In the genomic region with DNA sequence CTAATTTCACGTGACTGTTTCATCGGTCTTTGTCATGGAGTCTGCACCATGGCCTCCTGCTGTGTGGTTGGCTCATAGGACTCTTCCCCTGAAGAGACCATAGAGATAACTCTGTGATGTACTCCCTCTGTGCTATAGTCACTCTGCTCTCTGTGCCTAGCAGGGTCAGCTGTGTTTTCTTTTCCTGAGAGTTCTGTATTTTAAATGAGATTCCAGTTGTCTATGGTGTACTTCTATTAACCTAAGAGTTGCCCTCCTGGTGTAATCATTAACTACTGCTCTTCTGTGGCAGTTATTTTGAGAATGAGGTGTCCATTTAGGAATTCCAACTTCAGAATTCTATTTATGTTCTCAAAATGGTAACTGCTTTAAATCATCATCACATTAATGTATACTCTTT, we compare ENCODE assay signal across 23 cellular contexts.
DNase-seq lines count a peak whose midpoint lies in the region; ATAC-seq lines count a peak whose summit lies in the region.
"Had no signal": no experiment of that assay in that cellular context is flagged by ENCODE, and none has a peak within 500 bp of the region (broad histone marks: within the 10 kb centered on the region; RNA-seq: fewer than 3 reads in every experiment).

No MANE protein-coding gene starts in this region.

- no peak overlapping the region for H3K4me3 ChIP-seq in mesenchymal stem cell (ENCODE audit: insufficient read depth in 1 of 2, low read depth in 1 of 2, low read length in 2 of 2)
- H3K4me3 ChIP-seq: GM12878, SJCRH30 had no signal

- no peak overlapping the region for H3K9ac ChIP-seq in mesenchymal stem cell (ENCODE audit: low read length)

- H3K27me3 ChIP-seq in mesenchymal stem cell (ENCODE audit: control insufficient read depth in 1 of 2, insufficient read depth in 1 of 2, low read length in 2 of 2): no peaks in the 10 kb centered on the region
- H3K27me3 ChIP-seq: SJCRH30 had no signal

- no peak overlapping the region for H3K18ac ChIP-seq in mesenchymal stem cell (ENCODE audit: low read depth in 1 of 2, low read length in 2 of 2)

- WGBS in mesenchymal stem cell: 62% methylated on average over 2 of the region's 2 CpGs

- H3K9me3 Mint-ChIP-seq in activated T-cell treated with anti-CD3 and anti-CD28 coated beads, Interleukin-2, amount 50 U/mL, for 72 hours: peaks cover 2 to 5% of the 10 kb centered on the region in 2 donors

- no peak overlapping the region for H4K91ac ChIP-seq in mesenchymal stem cell (ENCODE audit: low read length)

- H4K8ac ChIP-seq in mesenchymal stem cell (ENCODE audit: low read length): no peak overlapping the region

- peaks cover 2% of the 10 kb centered on the region for H3K4me1 ChIP-seq in mesenchymal stem cell (ENCODE audit: control insufficient read depth, insufficient read depth, low read depth, low read length)
- H3K4me1 ChIP-seq: SJCRH30 had no signal

- ATAC-seq in sciatic nerve (no peak), GM19455 (IDR thresholded peaks at IDR 0.05; ENCODE audit: unreplicated experiment) (no peak)
- no peak for ATAC-seq in activated T-cell treated with anti-CD3 and anti-CD28 coated beads, Interleukin-2, amount 50 U/mL, for 72 hours (replicated peaks in 1 of 2)
- ATAC-seq: GM12878 had no signal

- no peak overlapping the region for H2AFZ ChIP-seq in mesenchymal stem cell (ENCODE audit: low read depth, low read length)

- H3K4me3 Mint-ChIP-seq in activated T-cell treated with anti-CD3 and anti-CD28 coated beads, Interleukin-2, amount 50 U/mL, for 72 hours: no peak overlapping the region
- H3K4me3 Mint-ChIP-seq: HFFc6 had no signal

- no peak overlapping the region for H2BK15ac ChIP-seq in mesenchymal stem cell (ENCODE audit: low read depth, poor library complexity, severe bottlenecking)

- DNase-seq in A172 (ENCODE audit: low spot score) (peak; percentile 5), HuH-7.5 (ENCODE audit: low spot score) (peak; percentile 7), glomerular visceral epithelial cell (ENCODE audit: extremely low spot score) (peak; percentile 85), mesenchymal stem cell (no peak), sciatic nerve (ENCODE audit: low spot score) (no peak)
- no peak for DNase-seq in activated CD4-positive, alpha-beta T cell treated with anti-CD3 and anti-CD28 coated beads, Interleukin-2, amount 50 U/mL, for 4 hours
- DNase-seq in activated T-cell treated with anti-CD3 and anti-CD28 coated beads, Interleukin-2, amount 50 U/mL, for 72 hours: no peak
- DNase-seq: COR-L47; DMS79; GOT3; HFFc6; KG1; NCI-H1092 treated with DMSO at 0.1 percent for 48 hours; NCI-H1694 treated with DMSO at 0.1 percent for 48 hours; NCI-H69; NK-92 treated with Interleukin-12 subunit alpha and Interleukin-12 subunit beta, amount 100 ng/mL, for 24 hours; OCI-M1; SJCRH30 had no signal

- no peak overlapping the region for H3K23ac ChIP-seq in mesenchymal stem cell (ENCODE audit: low read length in 2 of 2)

- H3K4ac ChIP-seq in mesenchymal stem cell (ENCODE audit: low read depth in 1 of 2, low read length in 2 of 2): no peak overlapping the region

- H3K9me3 ChIP-seq in mesenchymal stem cell (ENCODE audit: control insufficient read depth, low read length): no peaks in the 10 kb centered on the region
- H3K9me3 ChIP-seq: SJCRH30 had no signal

- no peak overlapping the region for H2BK12ac ChIP-seq in mesenchymal stem cell (ENCODE audit: low read length in 2 of 2)

- peaks cover 5% of the 10 kb centered on the region for H3K27me3 Mint-ChIP-seq in activated T-cell treated with anti-CD3 and anti-CD28 coated beads, Interleukin-2, amount 50 U/mL, for 72 hours (ENCODE audit: low read depth)

- no peaks in the 10 kb centered on the region for H3K79me1 ChIP-seq in mesenchymal stem cell (replicated peaks; ENCODE audit: low read length, poor library complexity, severe bottlenecking)

- H3K36me3 ChIP-seq in mesenchymal stem cell (ENCODE audit: control insufficient read depth in 1 of 2, insufficient read depth in 2 of 2, low read depth in 1 of 2, low read length in 2 of 2): no peaks in the 10 kb centered on the region
- H3K36me3 ChIP-seq: SJCRH30 had no signal

- peak overlapping the region; percentile 73 for H2BK5ac ChIP-seq in mesenchymal stem cell (ENCODE audit: low read depth, low read length, poor library complexity, severe bottlenecking)

- H3K27ac Mint-ChIP-seq in activated T-cell treated with anti-CD3 and anti-CD28 coated beads, Interleukin-2, amount 50 U/mL, for 72 hours: no peak overlapping the region
- H3K27ac Mint-ChIP-seq: HFFc6 had no signal

- intact Hi-C loops in sciatic nerve (cut with DNase I): no loop called here

- H3K36me3 Mint-ChIP-seq in activated T-cell treated with anti-CD3 and anti-CD28 coated beads, Interleukin-2, amount 50 U/mL, for 72 hours (ENCODE audit: insufficient read depth in 2 of 2): no peaks in the 10 kb centered on the region

- H2AK5ac ChIP-seq in mesenchymal stem cell (ENCODE audit: low read length, severe bottlenecking): no peak overlapping the region

- H3K27ac ChIP-seq in mesenchymal stem cell (ENCODE audit: low read length, poor library complexity, severe bottlenecking): peak overlapping the region; percentile 97
- H3K27ac ChIP-seq: 22Rv1, C4-2B, RWPE1, SJCRH30 had no signal

- no peak overlapping the region for H3K14ac ChIP-seq in mesenchymal stem cell (ENCODE audit: low read length in 2 of 2)

- H2BK120ac ChIP-seq in mesenchymal stem cell (ENCODE audit: low read depth, low read length): no peak overlapping the region

- H3K4me2 ChIP-seq in mesenchymal stem cell (ENCODE audit: low read length, poor library complexity, severe bottlenecking): no peak overlapping the region

- H3K4me1 Mint-ChIP-seq in activated T-cell treated with anti-CD3 and anti-CD28 coated beads, Interleukin-2, amount 50 U/mL, for 72 hours (ENCODE audit: low read depth): no peaks in the 10 kb centered on the region

Comparison
In these comparisons a context has a peak if more than half of its experiments do, and no peak if none do; other contexts are left out.
1. DNase-seq: peak in A172 (single experiment), HuH-7.5 (single experiment) and glomerular visceral epithelial cell (single experiment); none in mesenchymal stem cell (single experiment), activated CD4-positive, alpha-beta T cell treated with anti-CD3 and anti-CD28 coated beads, Interleukin-2, amount 50 U/mL, for 4 hours (0 of 2), sciatic nerve (single experiment) and activated T-cell treated with anti-CD3 and anti-CD28 coated beads, Interleukin-2, amount 50 U/mL, for 72 hours (0 of 2).